15 cellular contexts compared by ENCODE assay signal in the genomic region with DNA sequence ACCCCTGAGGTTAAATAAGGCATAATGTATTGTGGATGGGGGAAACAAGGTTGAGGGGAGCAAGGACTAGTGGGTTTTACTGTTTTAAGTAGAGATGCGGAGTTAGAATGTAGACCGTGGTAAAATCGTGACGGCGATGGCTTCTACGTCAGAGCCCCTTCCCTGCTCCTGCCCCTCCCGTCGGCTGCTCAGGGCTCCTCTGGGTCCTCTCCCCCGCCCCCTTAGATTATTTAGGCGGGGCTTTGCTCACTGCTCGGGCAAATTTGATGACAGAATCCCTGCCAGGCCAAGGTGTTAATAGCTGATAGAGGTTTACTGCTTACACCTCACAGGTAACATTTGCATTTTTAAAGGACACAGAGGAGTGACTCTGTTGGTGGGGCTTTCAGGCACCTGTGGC. TPM values are rescaled to one million over a fixed set of nuclear protein-coding genes. Genes with fewer than 3 reads are reported as not detected.
DNase-seq lines count a peak whose midpoint lies in the region; ATAC-seq, FAIRE-seq and TF ChIP-seq lines count a peak whose summit lies in the region.
"Had no signal": no experiment of that assay in that cellular context is flagged by ENCODE, and none has a peak within 500 bp of the region (broad histone marks: within the 10 kb centered on the region; RNA-seq: fewer than 3 reads in every experiment).

No MANE protein-coding gene starts in this region.

- 29 to 33% methylated on average over 9 to 11 of the region's 11 CpGs for WGBS in GM23248 (ENCODE audit: low coverage in 1 of 2, low lambda C conversion rate in 2 of 2, missing lambda C conversion rate in 2 of 2), 2 experiments

- TF ChIP-seq CTCF in GM23338 (conservative IDR thresholded peaks at IDR 0.05; ENCODE audit: low read depth in 2 of 2) (no peak), astrocyte (IDR thresholded peaks at IDR 0.05; ENCODE audit: insufficient read depth, low read depth, low read length) (no peak)

- H3K9me2 ChIP-seq in GM23338 (ENCODE audit: insufficient read depth) (no peaks in the 10 kb centered on the region), GM23248 (ENCODE audit: insufficient read depth) (no peaks in the 10 kb centered on the region)

- H3K36me3 ChIP-seq in GM23338 (ENCODE audit: insufficient read depth), result no peaks in the 10 kb centered on the region
- no peaks in the 10 kb centered on the region for H3K36me3 ChIP-seq in astrocyte (ENCODE audit: insufficient read depth, low read length)
- H3K36me3 ChIP-seq in GM23248 (ENCODE audit: low read depth), result no peaks in the 10 kb centered on the region
- H3K36me3 ChIP-seq: pancreas had no signal

- H3K36me3 Mint-ChIP-seq in GM23338 (ENCODE audit: low read depth) (no peaks in the 10 kb centered on the region), astrocyte (ENCODE audit: low read depth, unreplicated experiment) (no peaks in the 10 kb centered on the region), memory B cell (no peaks in the 10 kb centered on the region)

- in situ Hi-C loops in GM23248 (cut with MboI), result no loop called here

- H3K27ac ChIP-seq in GM23338 (ENCODE audit: low read depth) (no peak overlapping the region), astrocyte (ENCODE audit: low read depth, low read length) (no peak overlapping the region), GM23248 (no peak overlapping the region)
- H3K27ac ChIP-seq: pancreas, skin epidermis had no signal

- ATAC-seq in GM23338 (peak; percentile 21), memory B cell (ENCODE audit: low read depth) (peak; percentile 35), HG03469 (IDR thresholded peaks at IDR 0.05; ENCODE audit: unreplicated experiment) (no peak), GM19463 (IDR thresholded peaks at IDR 0.05; ENCODE audit: unreplicated experiment) (no peak)
- ATAC-seq: pancreas had no signal

- H3K9me3 Mint-ChIP-seq in GM23338 (no peaks in the 10 kb centered on the region), astrocyte (ENCODE audit: unreplicated experiment) (no peaks in the 10 kb centered on the region), memory B cell (no peaks in the 10 kb centered on the region)
- H3K9me3 Mint-ChIP-seq: stimulated activated naive CD8-positive, alpha-beta T cell treated with anti-CD3 and anti-CD28 coated beads, Interleukin-15, Interleukin-2, amounts not matched to agents 100 ng/mL and 50 ng/mL, for 24 hours had no signal

- no peaks in the 10 kb centered on the region for H3K79me2 ChIP-seq in GM23338 (replicated peaks; ENCODE audit: insufficient read depth)
- no peaks in the 10 kb centered on the region for H3K79me2 ChIP-seq in astrocyte (ENCODE audit: insufficient read depth, low read length)
- no peaks in the 10 kb centered on the region for H3K79me2 ChIP-seq in GM23248 (ENCODE audit: insufficient read depth)

- H3F3A ChIP-seq in GM23338 (replicated peaks; ENCODE audit: low read depth) (no peaks in the 10 kb centered on the region), GM23248 (ENCODE audit: insufficient read depth) (no peaks in the 10 kb centered on the region)

- DNase-seq in Ammon's horn (ENCODE audit: low spot score), result peak; percentile 3
- DNase-seq in GM23338 (ENCODE audit: low spot score), result peak; percentile 61
- DNase-seq in astrocyte (ENCODE audit: low read depth), result no peak
- DNase-seq in memory B cell (ENCODE audit: low spot score in 2 of 2), result no peak
- no peak for DNase-seq in activated effector memory CD4-positive, alpha-beta T cell treated with anti-CD3 and anti-CD28 coated beads, Interleukin-2, amount 50 U/mL, for 16 hours
- DNase-seq in GM23248, result no peak
- DNase-seq: GOT3, NCI-H2107, pancreas had no signal

- H3K9ac ChIP-seq in astrocyte (ENCODE audit: low read length) (no peak overlapping the region), GM23248 (no peak overlapping the region)

- H3K4me2 ChIP-seq in GM23338, result peak overlapping the region; percentile 82
- no peak overlapping the region for H3K4me2 ChIP-seq in astrocyte (ENCODE audit: low read length)
- no peak overlapping the region for H3K4me2 ChIP-seq in GM23248 (ENCODE audit: unreplicated experiment)

- H3K9me3 ChIP-seq in astrocyte (ENCODE audit: insufficient read depth, low read depth, low read length), result no peaks in the 10 kb centered on the region
- no peaks in the 10 kb centered on the region for H3K9me3 ChIP-seq in GM23248 (ENCODE audit: low read depth)
- H3K9me3 ChIP-seq: pancreas had no signal

- H3K27me3 Mint-ChIP-seq in GM23338 (ENCODE audit: insufficient read depth, low read depth, poor library complexity) (peaks cover 18% of the 10 kb centered on the region), astrocyte (ENCODE audit: low read depth, unreplicated experiment) (peaks cover 8% of the 10 kb centered on the region), memory B cell (peaks cover 23% of the 10 kb centered on the region)

- no peaks in the 10 kb centered on the region for H4K20me1 ChIP-seq in GM23338 (replicated peaks; ENCODE audit: insufficient read depth)
- no peaks in the 10 kb centered on the region for H4K20me1 ChIP-seq in astrocyte (ENCODE audit: insufficient read depth, low read length)
- no peaks in the 10 kb centered on the region for H4K20me1 ChIP-seq in GM23248 (ENCODE audit: insufficient read depth)

- H3K4me1 Mint-ChIP-seq in GM23338, result peaks cover 33% of the 10 kb centered on the region
- H3K4me1 Mint-ChIP-seq in astrocyte (ENCODE audit: low read depth, unreplicated experiment), result peaks cover 6% of the 10 kb centered on the region
- H3K4me1 Mint-ChIP-seq in memory B cell, result peaks cover 14% of the 10 kb centered on the region

- no peak for FAIRE-seq in astrocyte (lab: Jason Lieb, UNC)
- FAIRE-seq: pancreas had no signal

- peak overlapping the region; percentile 77 for H3K4me3 Mint-ChIP-seq in GM23338
- peak overlapping the region; percentile 54 for H3K4me3 Mint-ChIP-seq in astrocyte (ENCODE audit: unreplicated experiment)
- peak overlapping the region; percentile 53 for H3K4me3 Mint-ChIP-seq in memory B cell
- H3K4me3 Mint-ChIP-seq: stimulated activated naive CD8-positive, alpha-beta T cell treated with anti-CD3 and anti-CD28 coated beads, Interleukin-15, Interleukin-2, amounts not matched to agents 100 ng/mL and 50 ng/mL, for 24 hours had no signal

- H2AFZ ChIP-seq in GM23338, result peak overlapping the region; percentile 94; the same call in 1 of the 2 replicates
- H2AFZ ChIP-seq in astrocyte (ENCODE audit: low read depth, low read length), result no peak overlapping the region
- H2AFZ ChIP-seq in GM23248, result no peak overlapping the region

- H3K27me3 ChIP-seq in GM23338 (ENCODE audit: insufficient read depth) (peaks cover 29% of the 10 kb centered on the region), astrocyte (ENCODE audit: insufficient read depth, low read length) (no peaks in the 10 kb centered on the region), GM23248 (replicated peaks; ENCODE audit: insufficient read depth) (peaks cover 18% of the 10 kb centered on the region)

- H3K4me3 ChIP-seq in GM23338 (peak overlapping the region; percentile 65), astrocyte (ENCODE audit: insufficient read depth, low read depth, low read length) (no peak overlapping the region), GM23248 (no peak overlapping the region)
- H3K4me3 ChIP-seq: pancreas, skin epidermis had no signal

- no peak overlapping the region for H3K27ac Mint-ChIP-seq in GM23338
- no peak overlapping the region for H3K27ac Mint-ChIP-seq in astrocyte (ENCODE audit: unreplicated experiment)
- no peak overlapping the region for H3K27ac Mint-ChIP-seq in memory B cell
- H3K27ac Mint-ChIP-seq: stimulated activated naive CD8-positive, alpha-beta T cell treated with anti-CD3 and anti-CD28 coated beads, Interleukin-15, Interleukin-2, amounts not matched to agents 100 ng/mL and 50 ng/mL, for 24 hours had no signal

- peaks cover 11% of the 10 kb centered on the region; the same call in 1 of the 2 replicates for H3K4me1 ChIP-seq in GM23338 (ENCODE audit: insufficient read depth)
- H3K4me1 ChIP-seq in astrocyte (ENCODE audit: insufficient read depth, low read length), result no peaks in the 10 kb centered on the region
- no peaks in the 10 kb centered on the region for H3K4me1 ChIP-seq in GM23248 (ENCODE audit: insufficient read depth)
- H3K4me1 ChIP-seq: pancreas had no signal

TF ChIP-seq in GM23338, 12 proteins besides CTCF, POLR2A, EP300 and RAD21:
- TF ChIP-seq EZH2phosphoT487 (IDR thresholded peaks at IDR 0.05; ENCODE audit: unreplicated experiment) (no peak), JUNB (IDR thresholded peaks at IDR 0.05; ENCODE audit: unreplicated experiment) (no peak), STAT1 (IDR thresholded peaks at IDR 0.05; ENCODE audit: unreplicated experiment) (no peak), ZNF114 (CRISPR knock-in tag; IDR thresholded peaks at IDR 0.05) (no peak), CREB1 (CRISPR knock-in tag; IDR thresholded peaks at IDR 0.05; ENCODE audit: low read depth) (peak; percentile 48)

RNA-seq across cellular contexts. Expression of a gene that starts 2.3 kb away (rescaled TPM):
- total RNA-seq in GM23338 (2014; rRNA removed; shearing (Covaris generic)), result 1.4 and 1.8 TPM in 2 replicates
- polyA plus RNA-seq in GM23338 (2016; fragmentation: Nextera tagmentation; extraction: Ambion mirVana) (0.11 and 0.16 TPM in 2 replicates), GM23248 (2016; fragmentation: Nextera tagmentation; extraction: Ambion mirVana) (0.03 TPM in 1 of 2 replicates, not detected in the other)
- 2.3 and 2.8 TPM in 2 replicates for total RNA-seq in astrocyte
- total RNA-seq in GM23248 (2014; rRNA removed; shearing (Covaris generic)), result not detected in 2 replicates
- total RNA-seq: dermis microvascular lymphatic vessel endothelial cell, lung microvascular endothelial cell had no signal

Comparison
In these comparisons a context has a peak if more than half of its experiments do, and no peak if none do; other contexts are left out.
1. DNase-seq: peak in Ammon's horn (single experiment) and GM23338 (single experiment); none in astrocyte (single experiment), memory B cell (0 of 2), activated effector memory CD4-positive, alpha-beta T cell treated with anti-CD3 and anti-CD28 coated beads, Interleukin-2, amount 50 U/mL, for 16 hours (single experiment) and GM23248 (single experiment).
2. ATAC-seq: peak in GM23338 (single experiment) and memory B cell (single experiment); none in HG03469 (single experiment) and GM19463 (single experiment).
3. Peak in every context shown above with its lines, with median percentiles within 50 percentile points of each other: H3K4me3 Mint-ChIP-seq.